Comparison of ENCODE assay signal across 1 cellular context in the genomic region with DNA sequence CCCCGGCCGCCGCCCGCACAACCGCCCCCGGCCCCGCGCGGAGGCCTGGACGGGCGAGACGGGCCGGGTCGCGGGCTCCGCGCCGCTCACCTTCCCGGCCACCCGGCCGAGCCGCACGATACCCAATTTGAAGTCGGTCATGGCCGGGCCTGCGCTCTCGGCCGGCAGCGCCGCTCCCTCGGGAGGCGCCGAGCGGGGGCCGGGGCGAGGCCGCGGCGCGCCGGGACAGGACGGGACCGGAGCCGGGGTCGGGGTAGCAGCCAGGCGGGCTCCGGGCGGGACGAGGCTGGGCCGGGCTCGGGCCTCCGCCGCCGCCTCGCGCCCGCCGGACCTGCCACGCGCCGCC.
A peak's percentile ranks its signal among the peaks of the same experiment; 100 is the strongest.
TF ChIP-seq lines count a peak whose summit lies in the region.

No MANE protein-coding gene starts in this region.

TF ChIP-seq in K562, 482 proteins besides CTCF, POLR2A, EP300 and RAD21 (continues in another document):
- no peak for TF ChIP-seq GABPB1 (CRISPR knock-in tag; IDR thresholded peaks at IDR 0.05)
- no peak for TF ChIP-seq TCFL5 (CRISPR knock-in tag; conservative IDR thresholded peaks at IDR 0.05)
- TF ChIP-seq RBM39 (optimal IDR thresholded peaks at IDR 0.05; ENCODE audit: low read depth, low read length): no peak
- TF ChIP-seq, protein P1, sequence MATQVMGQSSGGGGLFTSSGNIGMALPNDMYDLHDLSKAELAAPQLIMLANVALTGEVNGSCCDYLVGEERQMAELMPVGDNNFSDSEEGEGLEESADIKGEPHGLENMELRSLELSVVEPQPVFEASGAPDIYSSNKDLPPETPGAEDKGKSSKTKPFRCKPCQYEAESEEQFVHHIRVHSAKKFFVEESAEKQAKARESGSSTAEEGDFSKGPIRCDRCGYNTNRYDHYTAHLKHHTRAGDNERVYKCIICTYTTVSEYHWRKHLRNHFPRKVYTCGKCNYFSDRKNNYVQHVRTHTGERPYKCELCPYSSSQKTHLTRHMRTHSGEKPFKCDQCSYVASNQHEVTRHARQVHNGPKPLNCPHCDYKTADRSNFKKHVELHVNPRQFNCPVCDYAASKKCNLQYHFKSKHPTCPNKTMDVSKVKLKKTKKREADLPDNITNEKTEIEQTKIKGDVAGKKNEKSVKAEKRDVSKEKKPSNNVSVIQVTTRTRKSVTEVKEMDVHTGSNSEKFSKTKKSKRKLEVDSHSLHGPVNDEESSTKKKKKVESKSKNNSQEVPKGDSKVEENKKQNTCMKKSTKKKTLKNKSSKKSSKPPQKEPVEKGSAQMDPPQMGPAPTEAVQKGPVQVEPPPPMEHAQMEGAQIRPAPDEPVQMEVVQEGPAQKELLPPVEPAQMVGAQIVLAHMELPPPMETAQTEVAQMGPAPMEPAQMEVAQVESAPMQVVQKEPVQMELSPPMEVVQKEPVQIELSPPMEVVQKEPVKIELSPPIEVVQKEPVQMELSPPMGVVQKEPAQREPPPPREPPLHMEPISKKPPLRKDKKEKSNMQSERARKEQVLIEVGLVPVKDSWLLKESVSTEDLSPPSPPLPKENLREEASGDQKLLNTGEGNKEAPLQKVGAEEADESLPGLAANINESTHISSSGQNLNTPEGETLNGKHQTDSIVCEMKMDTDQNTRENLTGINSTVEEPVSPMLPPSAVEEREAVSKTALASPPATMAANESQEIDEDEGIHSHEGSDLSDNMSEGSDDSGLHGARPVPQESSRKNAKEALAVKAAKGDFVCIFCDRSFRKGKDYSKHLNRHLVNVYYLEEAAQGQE (CRISPR knock-in tag; IDR thresholded peaks at IDR 0.05; ENCODE audit: low read depth): no peak
- TF ChIP-seq FIP1L1 (IDR thresholded peaks at IDR 0.05; ENCODE audit: low read depth, low read length, poor library complexity, severe bottlenecking): no peak
- no peak for TF ChIP-seq NFATC3 (IDR thresholded peaks at IDR 0.05)
- no peak for TF ChIP-seq ZNF586 (CRISPR knock-in tag; conservative IDR thresholded peaks at IDR 0.05)
- no peak for TF ChIP-seq ZNF282 (CRISPR knock-in tag; IDR thresholded peaks at IDR 0.05)
- TF ChIP-seq STAT5B (CRISPR knock-in tag; IDR thresholded peaks at IDR 0.05): no peak
- no peak for TF ChIP-seq MNT (conservative IDR thresholded peaks at IDR 0.05)
- TF ChIP-seq PRPF4 (IDR thresholded peaks at IDR 0.05; ENCODE audit: insufficient read depth, low read depth, low read length, poor library complexity, severe bottlenecking): peak; percentile 3
- TF ChIP-seq PHF8 (IDR thresholded peaks at IDR 0.05; ENCODE audit: borderline replicate concordance, low read length): peak; percentile 65; the same call in 1 of the 2 replicates
- TF ChIP-seq PHTF2 (CRISPR knock-in tag; IDR thresholded peaks at IDR 0.05): no peak
- no peak for TF ChIP-seq CGGBP1 (CRISPR knock-in tag; IDR thresholded peaks at IDR 0.05)
- TF ChIP-seq CREBBP (IDR thresholded peaks at IDR 0.05; ENCODE audit: low read depth, low read length): no peak
- TF ChIP-seq SIN3B (IDR thresholded peaks at IDR 0.05; ENCODE audit: low read depth): no peak
- TF ChIP-seq, protein P2, sequence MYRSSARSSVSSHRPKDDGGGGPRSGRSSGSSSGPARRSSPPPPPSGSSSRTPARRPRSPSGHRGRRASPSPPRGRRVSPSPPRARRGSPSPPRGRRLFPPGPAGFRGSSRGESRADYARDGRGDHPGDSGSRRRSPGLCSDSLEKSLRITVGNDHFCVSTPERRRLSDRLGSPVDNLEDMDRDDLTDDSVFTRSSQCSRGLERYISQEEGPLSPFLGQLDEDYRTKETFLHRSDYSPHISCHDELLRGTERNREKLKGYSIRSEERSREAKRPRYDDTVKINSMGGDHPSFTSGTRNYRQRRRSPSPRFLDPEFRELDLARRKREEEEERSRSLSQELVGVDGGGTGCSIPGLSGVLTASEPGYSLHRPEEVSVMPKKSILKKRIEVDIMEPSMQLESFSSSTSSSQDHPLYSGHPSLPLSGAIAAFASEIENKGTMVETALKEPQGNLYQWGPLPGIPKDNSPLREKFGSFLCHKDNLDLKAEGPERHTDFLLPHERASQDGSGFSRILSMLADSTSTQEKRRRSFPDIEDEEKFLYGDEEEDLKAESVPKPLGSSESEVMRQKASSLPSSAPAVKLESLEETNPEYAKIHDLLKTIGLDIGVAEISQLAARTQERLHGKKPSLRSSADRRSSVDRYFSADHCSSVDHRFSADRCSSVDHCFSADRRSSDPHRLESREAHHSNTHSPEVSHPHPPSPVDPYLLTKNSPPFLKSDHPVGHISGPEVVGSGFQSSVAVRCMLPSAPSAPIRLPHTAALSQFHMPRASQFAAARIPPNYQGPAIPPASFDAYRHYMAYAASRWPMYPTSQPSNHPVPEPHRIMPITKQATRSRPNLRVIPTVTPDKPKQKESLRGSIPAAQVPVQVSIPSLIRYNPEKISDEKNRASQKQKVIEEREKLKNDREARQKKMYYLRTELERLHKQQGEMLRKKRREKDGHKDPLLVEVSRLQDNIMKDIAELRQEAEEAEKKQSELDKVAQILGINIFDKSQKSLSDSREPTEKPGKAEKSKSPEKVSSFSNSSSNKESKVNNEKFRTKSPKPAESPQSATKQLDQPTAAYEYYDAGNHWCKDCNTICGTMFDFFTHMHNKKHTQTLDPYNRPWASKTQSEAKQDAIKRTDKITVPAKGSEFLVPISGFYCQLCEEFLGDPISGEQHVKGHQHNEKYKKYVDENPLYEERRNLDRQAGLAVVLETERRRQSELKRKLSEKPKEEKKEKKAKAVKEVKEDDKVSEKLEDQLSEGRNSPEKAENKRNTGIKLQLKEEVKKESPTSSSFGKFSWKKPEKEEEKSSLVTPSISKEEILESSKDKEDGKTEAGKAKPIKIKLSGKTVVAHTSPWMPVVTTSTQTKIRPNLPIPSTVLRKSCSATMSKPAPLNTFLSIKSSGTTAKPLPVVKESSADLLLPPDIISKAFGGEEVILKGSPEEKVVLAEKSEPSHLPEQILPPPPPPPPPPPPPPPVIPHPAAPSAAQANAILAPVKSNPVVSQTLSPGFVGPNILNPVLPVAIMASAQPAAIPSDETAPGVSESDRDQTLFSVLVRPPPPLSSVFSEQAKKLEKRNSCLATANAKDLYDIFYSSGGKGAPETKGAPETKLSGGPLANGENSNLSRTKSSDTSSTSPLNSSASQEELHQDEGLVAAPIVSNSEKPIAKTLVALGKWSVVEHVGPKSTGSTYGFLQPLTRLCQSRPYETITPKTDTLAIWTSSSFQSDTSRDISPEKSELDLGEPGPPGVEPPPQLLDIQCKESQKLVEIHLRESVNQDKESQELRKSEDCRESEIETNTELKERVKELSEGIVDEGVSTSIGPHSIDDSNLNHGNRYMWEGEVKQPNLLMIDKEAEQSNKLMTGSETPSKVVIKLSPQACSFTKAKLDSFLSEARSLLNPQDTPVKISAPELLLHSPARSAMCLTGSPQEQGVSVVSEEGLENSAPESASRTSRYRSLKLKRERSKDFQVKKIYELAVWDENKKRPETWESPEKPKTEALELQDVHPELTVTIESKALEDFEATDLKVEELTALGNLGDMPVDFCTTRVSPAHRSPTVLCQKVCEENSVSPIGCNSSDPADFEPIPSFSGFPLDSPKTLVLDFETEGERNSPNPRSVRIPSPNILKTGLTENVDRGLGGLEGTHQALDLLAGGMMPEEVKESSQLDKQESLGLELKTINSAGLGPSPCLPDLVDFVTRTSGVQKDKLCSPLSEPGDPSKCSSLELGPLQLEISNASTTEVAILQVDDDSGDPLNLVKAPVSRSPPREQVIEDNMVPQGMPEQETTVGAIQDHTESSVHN (IDR thresholded peaks at IDR 0.05; ENCODE audit: borderline replicate concordance in 1 of 2, low read depth in 1 of 2): no peak
- no peak for TF ChIP-seq ZNF778 (CRISPR knock-in tag; IDR thresholded peaks at IDR 0.05)
- no peak for TF ChIP-seq HMG20B (CRISPR knock-in tag; IDR thresholded peaks at IDR 0.05)
- TF ChIP-seq EWSR1 (IDR thresholded peaks at IDR 0.05; ENCODE audit: borderline replicate concordance, low read depth, partially characterized antibody): no peak
- TF ChIP-seq SMAD4 (CRISPR knock-in tag; conservative IDR thresholded peaks at IDR 0.05): no peak
- TF ChIP-seq, protein P3, sequence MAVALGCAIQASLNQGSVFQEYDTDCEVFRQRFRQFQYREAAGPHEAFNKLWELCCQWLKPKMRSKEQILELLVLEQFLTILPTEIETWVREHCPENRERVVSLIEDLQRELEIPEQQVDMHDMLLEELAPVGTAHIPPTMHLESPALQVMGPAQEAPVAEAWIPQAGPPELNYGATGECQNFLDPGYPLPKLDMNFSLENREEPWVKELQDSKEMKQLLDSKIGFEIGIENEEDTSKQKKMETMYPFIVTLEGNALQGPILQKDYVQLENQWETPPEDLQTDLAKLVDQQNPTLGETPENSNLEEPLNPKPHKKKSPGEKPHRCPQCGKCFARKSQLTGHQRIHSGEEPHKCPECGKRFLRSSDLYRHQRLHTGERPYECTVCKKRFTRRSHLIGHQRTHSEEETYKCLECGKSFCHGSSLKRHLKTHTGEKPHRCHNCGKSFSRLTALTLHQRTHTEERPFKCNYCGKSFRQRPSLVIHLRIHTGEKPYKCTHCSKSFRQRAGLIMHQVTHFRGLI (CRISPR knock-in tag; IDR thresholded peaks at IDR 0.05): no peak
- TF ChIP-seq ZSCAN32 (CRISPR knock-in tag; IDR thresholded peaks at IDR 0.05): no peak
- TF ChIP-seq KLF13 (tag; IDR thresholded peaks at IDR 0.05; ENCODE audit: borderline replicate concordance, low read depth): no peak
- TF ChIP-seq CBFA2T3 (IDR thresholded peaks at IDR 0.05): no peak
- no peak for TF ChIP-seq MEIS2 (IDR thresholded peaks at IDR 0.05; ENCODE audit: partially characterized antibody)
- TF ChIP-seq, protein P4, sequence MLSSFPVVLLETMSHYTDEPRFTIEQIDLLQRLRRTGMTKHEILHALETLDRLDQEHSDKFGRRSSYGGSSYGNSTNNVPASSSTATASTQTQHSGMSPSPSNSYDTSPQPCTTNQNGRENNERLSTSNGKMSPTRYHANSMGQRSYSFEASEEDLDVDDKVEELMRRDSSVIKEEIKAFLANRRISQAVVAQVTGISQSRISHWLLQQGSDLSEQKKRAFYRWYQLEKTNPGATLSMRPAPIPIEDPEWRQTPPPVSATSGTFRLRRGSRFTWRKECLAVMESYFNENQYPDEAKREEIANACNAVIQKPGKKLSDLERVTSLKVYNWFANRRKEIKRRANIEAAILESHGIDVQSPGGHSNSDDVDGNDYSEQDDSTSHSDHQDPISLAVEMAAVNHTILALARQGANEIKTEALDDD (IDR thresholded peaks at IDR 0.05): no peak
- TF ChIP-seq SP1 (CRISPR knock-in tag; IDR thresholded peaks at IDR 0.05): no peak
- TF ChIP-seq NR2C2 (CRISPR knock-in tag; IDR thresholded peaks at IDR 0.05): no peak
- TF ChIP-seq NR2C2 (tag; IDR thresholded peaks at IDR 0.05): peak; percentile 38; the same call in 1 of the 2 replicates
- TF ChIP-seq BRF1 (IDR thresholded peaks at IDR 0.05; ENCODE audit: borderline replicate concordance, extremely low read depth, insufficient read length): no peak
- no peak for TF ChIP-seq MCM2 (IDR thresholded peaks at IDR 0.05; ENCODE audit: low read depth)
- no peak for TF ChIP-seq POLR2B (IDR thresholded peaks at IDR 0.05; ENCODE audit: low read depth, partially characterized antibody)
- peak; percentile 11; the same call in 1 of the 2 replicates for TF ChIP-seq POLR2G (IDR thresholded peaks at IDR 0.05; ENCODE audit: low read depth, low read length)
- no peak for TF ChIP-seq GATAD2A (IDR thresholded peaks at IDR 0.05)
- no peak for TF ChIP-seq ZNF316 (IDR thresholded peaks at IDR 0.05)
- TF ChIP-seq ZNF512 (tag; IDR thresholded peaks at IDR 0.05): no peak
- TF ChIP-seq, protein P5, sequence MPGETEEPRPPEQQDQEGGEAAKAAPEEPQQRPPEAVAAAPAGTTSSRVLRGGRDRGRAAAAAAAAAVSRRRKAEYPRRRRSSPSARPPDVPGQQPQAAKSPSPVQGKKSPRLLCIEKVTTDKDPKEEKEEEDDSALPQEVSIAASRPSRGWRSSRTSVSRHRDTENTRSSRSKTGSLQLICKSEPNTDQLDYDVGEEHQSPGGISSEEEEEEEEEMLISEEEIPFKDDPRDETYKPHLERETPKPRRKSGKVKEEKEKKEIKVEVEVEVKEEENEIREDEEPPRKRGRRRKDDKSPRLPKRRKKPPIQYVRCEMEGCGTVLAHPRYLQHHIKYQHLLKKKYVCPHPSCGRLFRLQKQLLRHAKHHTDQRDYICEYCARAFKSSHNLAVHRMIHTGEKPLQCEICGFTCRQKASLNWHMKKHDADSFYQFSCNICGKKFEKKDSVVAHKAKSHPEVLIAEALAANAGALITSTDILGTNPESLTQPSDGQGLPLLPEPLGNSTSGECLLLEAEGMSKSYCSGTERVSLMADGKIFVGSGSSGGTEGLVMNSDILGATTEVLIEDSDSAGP (CRISPR knock-in tag; IDR thresholded peaks at IDR 0.05): no peak
- TF ChIP-seq, protein P6, sequence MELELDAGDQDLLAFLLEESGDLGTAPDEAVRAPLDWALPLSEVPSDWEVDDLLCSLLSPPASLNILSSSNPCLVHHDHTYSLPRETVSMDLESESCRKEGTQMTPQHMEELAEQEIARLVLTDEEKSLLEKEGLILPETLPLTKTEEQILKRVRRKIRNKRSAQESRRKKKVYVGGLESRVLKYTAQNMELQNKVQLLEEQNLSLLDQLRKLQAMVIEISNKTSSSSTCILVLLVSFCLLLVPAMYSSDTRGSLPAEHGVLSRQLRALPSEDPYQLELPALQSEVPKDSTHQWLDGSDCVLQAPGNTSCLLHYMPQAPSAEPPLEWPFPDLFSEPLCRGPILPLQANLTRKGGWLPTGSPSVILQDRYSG (tag; conservative IDR thresholded peaks at IDR 0.05; ENCODE audit: low read depth): no peak
- TF ChIP-seq FUS (optimal IDR thresholded peaks at IDR 0.05; ENCODE audit: low read depth, low read length): peak; percentile 14
